Comparison of ENCODE assay signal across 23 cellular contexts in genomic region chr16:56734429-56734828, GRCh38.
"Had no signal": no experiment of that assay in that cellular context is flagged by ENCODE, and none has a peak within 500 bp of the region (broad histone marks: within the 10 kb centered on the region; RNA-seq: fewer than 3 reads in every experiment).

No MANE protein-coding gene starts in this region.

- H3K27me3 Mint-ChIP-seq: activated naive CD4-positive, alpha-beta T cell treated with anti-CD3 and anti-CD28 coated beads, Interleukin-2, amount 10 ng/mL, durations not matched to agents 7 days and 5 days; activated naive CD8-positive, alpha-beta T cell treated with anti-CD3 and anti-CD28 coated beads, Interleukin-2, amount 50 U/mL, for 24 hours; stimulated activated naive B cell treated with anti-CD40 and anti-IgM and Interleukin-4, amounts not matched to agents 10 μg/mL and 1 μg/mL and 100 μg/mL, for 72 hours had no signal

- H3K27ac Mint-ChIP-seq: activated naive CD4-positive, alpha-beta T cell treated with anti-CD3 and anti-CD28 coated beads, Interleukin-2, amount 10 ng/mL, durations not matched to agents 7 days and 5 days; activated naive CD8-positive, alpha-beta T cell treated with anti-CD3 and anti-CD28 coated beads, Interleukin-2, amount 50 U/mL, for 24 hours; brain; endodermal cell; nephron; stimulated activated naive B cell treated with anti-CD40 and anti-IgM and Interleukin-4, amounts not matched to agents 10 μg/mL and 1 μg/mL and 100 μg/mL, for 72 hours had no signal

- H3K27me3 ChIP-seq: gastrocnemius medialis, heart left ventricle, left lung, sigmoid colon had no signal

- H3K4me3 ChIP-seq: gastrocnemius medialis, heart left ventricle, left lung, sigmoid colon, thoracic aorta had no signal

- H3K27ac ChIP-seq: gastrocnemius medialis, heart left ventricle, sigmoid colon, thoracic aorta had no signal

- H3K4me3 Mint-ChIP-seq: activated naive CD4-positive, alpha-beta T cell treated with anti-CD3 and anti-CD28 coated beads, Interleukin-2, amount 10 ng/mL, durations not matched to agents 7 days and 5 days; activated naive CD8-positive, alpha-beta T cell treated with anti-CD3 and anti-CD28 coated beads, Interleukin-2, amount 50 U/mL, for 24 hours; brain; endodermal cell; nephron; stimulated activated naive B cell treated with anti-CD40 and anti-IgM and Interleukin-4, amounts not matched to agents 10 μg/mL and 1 μg/mL and 100 μg/mL, for 72 hours had no signal

- H3K9me3 ChIP-seq: gastrocnemius medialis, heart left ventricle, left lung, sigmoid colon, thoracic aorta had no signal

- H3K9me3 Mint-ChIP-seq: activated naive CD4-positive, alpha-beta T cell treated with anti-CD3 and anti-CD28 coated beads, Interleukin-2, amount 10 ng/mL, durations not matched to agents 7 days and 5 days; activated naive CD8-positive, alpha-beta T cell treated with anti-CD3 and anti-CD28 coated beads, Interleukin-2, amount 50 U/mL, for 24 hours; nephron; stimulated activated naive B cell treated with anti-CD40 and anti-IgM and Interleukin-4, amounts not matched to agents 10 μg/mL and 1 μg/mL and 100 μg/mL, for 72 hours had no signal

- ATAC-seq: activated naive CD8-positive, alpha-beta T cell treated with anti-CD3 and anti-CD28 coated beads, Interleukin-2, amount 50 U/mL, for 24 hours; gastrocnemius medialis; heart left ventricle; left lung; stimulated activated naive B cell treated with anti-CD40 and anti-IgM and Interleukin-4, amounts not matched to agents 10 μg/mL and 1 μg/mL and 100 μg/mL, for 72 hours had no signal

- H3K36me3 ChIP-seq: gastrocnemius medialis, heart left ventricle, left lung, sigmoid colon, thoracic aorta had no signal

- DNase-seq: activated CD4-positive, CD25-positive, alpha-beta regulatory T cell; activated CD8-positive, alpha-beta memory T cell treated with anti-CD3 and anti-CD28 coated beads for 24 hours; activated CD8-positive, alpha-beta memory T cell treated with anti-CD3 and anti-CD28 coated beads, Interleukin-2, amount 50 U/mL, for 48 hours; activated effector memory CD4-positive, alpha-beta T cell treated with Interleukin-2 at 50 U/mL for 16 hours; activated naive CD4-positive, alpha-beta T cell treated with anti-CD3 and anti-CD28 coated beads, Interleukin-2, amount 10 ng/mL, durations not matched to agents 7 days and 5 days; activated naive CD8-positive, alpha-beta T cell treated with anti-CD3 and anti-CD28 coated beads, Interleukin-2, amount 50 U/mL, for 24 hours; activated T-cell treated with anti-CD3 and anti-CD28 coated beads, Interleukin-2, amount 50 U/mL, for 48 hours; anterior cingulate cortex; caudate nucleus; endodermal cell; gastrocnemius medialis; heart left ventricle; kidney; left lung; midbrain; nucleus accumbens; posterior cingulate gyrus; sigmoid colon; stimulated activated CD4-positive, alpha-beta T cell treated with anti-CD3 and anti-CD28 coated beads, Interleukin-4, amount 100 ng/mL, for 4 hours; stimulated activated naive B cell treated with anti-CD40 and anti-IgM and Interleukin-4, amounts not matched to agents 10 μg/mL and 1 μg/mL and 100 μg/mL, for 72 hours had no signal
